Comparison of ENCODE assay signal across 1 cellular context in genomic region chr6:132279592-132280139, GRCh38.
TF ChIP-seq lines count a peak whose summit lies in the region.

No MANE protein-coding gene starts in this region.

TF ChIP-seq in HepG2, 621 proteins besides CTCF, POLR2A, EP300 and RAD21 (continued from another document and continues in another):
- TF ChIP-seq ZNF740 (CRISPR knock-in tag; IDR thresholded peaks at IDR 0.05), result no peak
- TF ChIP-seq ZNF512B (CRISPR knock-in tag; IDR thresholded peaks at IDR 0.05; ENCODE audit: borderline replicate concordance), result peak; percentile 56; the same call in 1 of the 2 replicates
- TF ChIP-seq FOXJ3 (CRISPR knock-in tag; IDR thresholded peaks at IDR 0.05; ENCODE audit: borderline replicate concordance), result peak; percentile 64; the same call in 1 of the 2 replicates
- no peak for TF ChIP-seq NRL (CRISPR knock-in tag; IDR thresholded peaks at IDR 0.05; ENCODE audit: borderline replicate concordance)
- TF ChIP-seq IKZF5 (CRISPR knock-in tag; IDR thresholded peaks at IDR 0.05), result peak; percentile 70; the same call in 1 of the 2 replicates
- TF ChIP-seq DBP (CRISPR knock-in tag; IDR thresholded peaks at IDR 0.05; ENCODE audit: not compliant biosample characterization), result no peak
- TF ChIP-seq SETDB1 (CRISPR knock-in tag; IDR thresholded peaks at IDR 0.05; ENCODE audit: borderline replicate concordance), result no peak
- no peak for TF ChIP-seq ZNF615 (CRISPR knock-in tag; IDR thresholded peaks at IDR 0.05; ENCODE audit: borderline replicate concordance)
- no peak for TF ChIP-seq ZNF460 (CRISPR knock-in tag; IDR thresholded peaks at IDR 0.05; ENCODE audit: borderline replicate concordance)
- TF ChIP-seq SALL2 (CRISPR knock-in tag; IDR thresholded peaks at IDR 0.05), result peak; percentile 37; the same call in 1 of the 2 replicates
- no peak for TF ChIP-seq GTF2F1 (IDR thresholded peaks at IDR 0.05; ENCODE audit: low read length)
- TF ChIP-seq SIX4 (CRISPR knock-in tag; IDR thresholded peaks at IDR 0.05), result no peak
- TF ChIP-seq ZBTB44 (CRISPR knock-in tag; IDR thresholded peaks at IDR 0.05), result no peak
- no peak for TF ChIP-seq DDIT3 (CRISPR knock-in tag; IDR thresholded peaks at IDR 0.05)
- 0 out of 2 replicates have a peak, but pooled peaks have one; percentile 50 for TF ChIP-seq ZNF510 (CRISPR knock-in tag; IDR thresholded peaks at IDR 0.05; ENCODE audit: low read depth)
- no peak for TF ChIP-seq NFE2L1 (CRISPR knock-in tag; IDR thresholded peaks at IDR 0.05; ENCODE audit: borderline replicate concordance)
- no peak for TF ChIP-seq MEF2D (CRISPR knock-in tag; IDR thresholded peaks at IDR 0.05)
- peak; percentile 51; the same call in 1 of the 2 replicates for TF ChIP-seq ERF (CRISPR knock-in tag; IDR thresholded peaks at IDR 0.05)
- TF ChIP-seq HNF4A (CRISPR knock-in tag; IDR thresholded peaks at IDR 0.05), result no peak
- TF ChIP-seq RBM39 (IDR thresholded peaks at IDR 0.05; ENCODE audit: low read depth, low read length, poor library complexity, severe bottlenecking), result no peak
- no peak for TF ChIP-seq NFIB (CRISPR knock-in tag; IDR thresholded peaks at IDR 0.05; ENCODE audit: borderline replicate concordance)
- no peak for TF ChIP-seq ZFP90 (CRISPR knock-in tag; IDR thresholded peaks at IDR 0.05; ENCODE audit: borderline replicate concordance)
- TF ChIP-seq ZNF101 (CRISPR knock-in tag; IDR thresholded peaks at IDR 0.05; ENCODE audit: borderline replicate concordance, low read depth), result no peak
- TF ChIP-seq ZBTB42 (CRISPR knock-in tag; IDR thresholded peaks at IDR 0.05), result no peak
- TF ChIP-seq SP1 (IDR thresholded peaks at IDR 0.05), result no peak
- TF ChIP-seq SP1 (CRISPR knock-in tag; IDR thresholded peaks at IDR 0.05), result peak; percentile 25; the same call in 1 of the 2 replicates
- peak; percentile 61; the same call in 1 of the 2 replicates for TF ChIP-seq ZBTB25 (CRISPR knock-in tag; IDR thresholded peaks at IDR 0.05)
- TF ChIP-seq GLMP (CRISPR knock-in tag; IDR thresholded peaks at IDR 0.05; ENCODE audit: borderline replicate concordance), result no peak
- no peak for TF ChIP-seq ZNF773 (CRISPR knock-in tag; IDR thresholded peaks at IDR 0.05; ENCODE audit: borderline replicate concordance)
- TF ChIP-seq MIXL1 (CRISPR knock-in tag; IDR thresholded peaks at IDR 0.05), result peak; percentile 81
- no peak for TF ChIP-seq HNF1B (CRISPR knock-in tag; IDR thresholded peaks at IDR 0.05)
- no peak; the same call in 1 of the 2 replicates for TF ChIP-seq ZNF598 (CRISPR knock-in tag; IDR thresholded peaks at IDR 0.05; ENCODE audit: borderline replicate concordance)
- TF ChIP-seq NFE2 (CRISPR knock-in tag; IDR thresholded peaks at IDR 0.05), result no peak
- peak; percentile 59; the same call in 1 of the 2 replicates for TF ChIP-seq ZNF317 (CRISPR knock-in tag; IDR thresholded peaks at IDR 0.05)
- no peak for TF ChIP-seq GMEB1 (CRISPR knock-in tag; IDR thresholded peaks at IDR 0.05; ENCODE audit: borderline replicate concordance)
- TF ChIP-seq ZBTB26 (CRISPR knock-in tag; IDR thresholded peaks at IDR 0.05; ENCODE audit: borderline replicate concordance), result 0 out of 2 replicates have a peak, but pooled peaks have one; percentile 35
- TF ChIP-seq FOXK1 (CRISPR knock-in tag; IDR thresholded peaks at IDR 0.05; ENCODE audit: borderline replicate concordance, low read depth), result 0 out of 2 replicates have a peak, but pooled peaks have one; percentile 22
- TF ChIP-seq FOXA3 (CRISPR knock-in tag; IDR thresholded peaks at IDR 0.05), result peak; percentile 27; the same call in 1 of the 2 replicates
- peak; percentile 59; the same call in 1 of the 2 replicates for TF ChIP-seq HOXA5 (CRISPR knock-in tag; IDR thresholded peaks at IDR 0.05)
- TF ChIP-seq KDM5A (IDR thresholded peaks at IDR 0.05; ENCODE audit: borderline replicate concordance, low read length), result peak; percentile 83
- TF ChIP-seq CCDC6 (CRISPR knock-in tag; IDR thresholded peaks at IDR 0.05), result no peak
- TF ChIP-seq ZKSCAN8 (CRISPR knock-in tag; IDR thresholded peaks at IDR 0.05; ENCODE audit: borderline replicate concordance), result peak; percentile 85; the same call in 1 of the 2 replicates
- 0 out of 2 replicates have a peak, but pooled peaks have one; percentile 63 for TF ChIP-seq ARID3A (IDR thresholded peaks at IDR 0.05; ENCODE audit: low read depth, low read length)
- no peak for TF ChIP-seq ZFP62 (CRISPR knock-in tag; IDR thresholded peaks at IDR 0.05)
- TF ChIP-seq HDAC6 (IDR thresholded peaks at IDR 0.05; ENCODE audit: low read depth, low read length), result no peak
- no peak for TF ChIP-seq GMEB2 (CRISPR knock-in tag; IDR thresholded peaks at IDR 0.05; ENCODE audit: low read depth)
